21 cellular contexts compared by ENCODE assay signal in genomic region chr5:77337716-77338115, GRCh38.
DNase-seq lines count a peak whose midpoint lies in the region; ATAC-seq and TF ChIP-seq lines count a peak whose summit lies in the region.
"Had no signal": no experiment of that assay in that cellular context is flagged by ENCODE, and none has a peak within 500 bp of the region (broad histone marks: within the 10 kb centered on the region; RNA-seq: fewer than 3 reads in every experiment).

No MANE protein-coding gene starts in this region.

- no peak overlapping the region for H3K4me2 ChIP-seq in GM23338

- no peaks in the 10 kb centered on the region for H3K79me2 ChIP-seq in ACC112 (ENCODE audit: control insufficient read depth, insufficient read depth, low read length, unreplicated experiment)
- no peaks in the 10 kb centered on the region for H3K79me2 ChIP-seq in GM23338 (replicated peaks; ENCODE audit: insufficient read depth)
- H3K79me2 ChIP-seq: parathyroid adenoma had no signal

- peak; percentile 85 for ATAC-seq in GM23338
- no peak for ATAC-seq in HG02852 (IDR thresholded peaks at IDR 0.05; ENCODE audit: unreplicated experiment)
- ATAC-seq: activated CD4-positive, alpha-beta T cell treated with anti-CD3 and anti-CD28 coated beads for 36 hours; activated T-cell treated with anti-CD3 and anti-CD28 coated beads, Interleukin-2, amount 50 U/mL, for 4 hours; left cardiac atrium; naive thymus-derived CD4-positive, alpha-beta T cell had no signal

- no peaks in the 10 kb centered on the region for H3K36me3 Mint-ChIP-seq in GM23338 (ENCODE audit: low read depth)
- H3K36me3 Mint-ChIP-seq: activated naive CD4-positive, alpha-beta T cell treated with anti-CD3 and anti-CD28 coated beads, Interleukin-2, amount 10 ng/mL, durations not matched to agents 7 days and 5 days; memory B cell; naive thymus-derived CD4-positive, alpha-beta T cell had no signal

- no peak overlapping the region for H3K4me3 Mint-ChIP-seq in GM23338
- H3K4me3 Mint-ChIP-seq: activated CD4-positive, alpha-beta T cell treated with anti-CD3 and anti-CD28 coated beads for 36 hours; activated naive CD4-positive, alpha-beta T cell treated with anti-CD3 and anti-CD28 coated beads, Interleukin-2, amount 10 ng/mL, durations not matched to agents 7 days and 5 days; activated T-cell treated with anti-CD3 and anti-CD28 coated beads, Interleukin-2, amount 50 U/mL, for 4 hours; memory B cell; naive thymus-derived CD4-positive, alpha-beta T cell had no signal

- H3K4me1 Mint-ChIP-seq in GM23338 = peaks cover 32% of the 10 kb centered on the region
- H3K4me1 Mint-ChIP-seq: activated CD4-positive, alpha-beta T cell treated with anti-CD3 and anti-CD28 coated beads for 36 hours; naive thymus-derived CD4-positive, alpha-beta T cell had no signal

- H2AFZ ChIP-seq in ACC112 (ENCODE audit: low read length, unreplicated experiment) (peak overlapping the region; percentile 18), GM23338 (0 out of 2 replicates have a peak overlapping the region, but pooled peaks have one; percentile 4)
- H2AFZ ChIP-seq: parathyroid adenoma had no signal

- H3K27ac Mint-ChIP-seq in GM23338 = no peak overlapping the region
- H3K27ac Mint-ChIP-seq: activated CD4-positive, alpha-beta T cell treated with anti-CD3 and anti-CD28 coated beads for 36 hours; activated naive CD4-positive, alpha-beta T cell treated with anti-CD3 and anti-CD28 coated beads, Interleukin-2, amount 10 ng/mL, durations not matched to agents 7 days and 5 days; memory B cell; naive thymus-derived CD4-positive, alpha-beta T cell had no signal

- no peak for TF ChIP-seq CTCF in GM23338 (conservative IDR thresholded peaks at IDR 0.05; ENCODE audit: low read depth in 2 of 2)

- H3K4me1 ChIP-seq in ACC112 (ENCODE audit: control insufficient read depth, insufficient read depth, low read length, unreplicated experiment) (no peaks in the 10 kb centered on the region), GM23338 (ENCODE audit: insufficient read depth) (peaks cover 16% of the 10 kb centered on the region)
- H3K4me1 ChIP-seq: parathyroid adenoma had no signal

- DNase-seq in GM23338 (ENCODE audit: low spot score) = peak; percentile 27
- peak; percentile 86 for DNase-seq in NCI-H82 (lab: John Stamatoyannopoulos, UW)
- peak; percentile 65 for DNase-seq in left kidney (ENCODE audit: low read depth, low spot score)
- DNase-seq in HuH-7.5 (ENCODE audit: low spot score) = no peak
- DNase-seq in AG08396 (ENCODE audit: low spot score) = no peak
- DNase-seq: activated CD4-positive, alpha-beta T cell treated with anti-CD3 and anti-CD28 coated beads for 36 hours; activated CD8-positive, alpha-beta memory T cell treated with anti-CD3 and anti-CD28 coated beads for 24 hours; activated naive CD4-positive, alpha-beta T cell treated with anti-CD3 and anti-CD28 coated beads, Interleukin-2, amount 10 ng/mL, durations not matched to agents 7 days and 5 days; activated T-cell treated with anti-CD3 and anti-CD28 coated beads, Interleukin-2, amount 50 U/mL, for 4 hours; cortex of kidney; KBM-7; left cardiac atrium; MM.1S; naive thymus-derived CD4-positive, alpha-beta T cell; NCI-H2107; NCI-H526 treated with DMSO at 0.1 percent for 48 hours; OCI-M1 had no signal

- H3K27ac ChIP-seq in ACC112 (ENCODE audit: low read depth, low read length) (no peak overlapping the region), GM23338 (ENCODE audit: low read depth) (no peak overlapping the region)
- H3K27ac ChIP-seq: parathyroid adenoma had no signal

- H3K27me3 Mint-ChIP-seq in GM23338 (ENCODE audit: insufficient read depth, low read depth, poor library complexity) = peaks cover 1% of the 10 kb centered on the region
- H3K27me3 Mint-ChIP-seq: memory B cell had no signal

- H3K27me3 ChIP-seq in ACC112 (ENCODE audit: insufficient read depth, low read length) (0 out of 2 replicates have a peak, but pooled peaks cover 4% of the 10 kb centered on the region), GM23338 (ENCODE audit: insufficient read depth) (no peaks in the 10 kb centered on the region)

- no peaks in the 10 kb centered on the region for H3K9me3 Mint-ChIP-seq in GM23338
- H3K9me3 Mint-ChIP-seq: activated naive CD4-positive, alpha-beta T cell treated with anti-CD3 and anti-CD28 coated beads, Interleukin-2, amount 10 ng/mL, durations not matched to agents 7 days and 5 days; activated T-cell treated with anti-CD3 and anti-CD28 coated beads, Interleukin-2, amount 50 U/mL, for 4 hours; memory B cell; naive thymus-derived CD4-positive, alpha-beta T cell had no signal

- H3K4me3 ChIP-seq in ACC112 (ENCODE audit: low read depth, low read length) (no peak overlapping the region), GM23338 (no peak overlapping the region)

- H3F3A ChIP-seq in GM23338 (replicated peaks; ENCODE audit: low read depth) = no peaks in the 10 kb centered on the region

- H3K36me3 ChIP-seq in ACC112 (ENCODE audit: insufficient read depth, low read length) (no peaks in the 10 kb centered on the region), GM23338 (ENCODE audit: insufficient read depth) (no peaks in the 10 kb centered on the region)

- H3K9me2 ChIP-seq in GM23338 (ENCODE audit: insufficient read depth) = 0 out of 2 replicates have a peak, but pooled peaks cover 8% of the 10 kb centered on the region

- H4K20me1 ChIP-seq in GM23338 (replicated peaks; ENCODE audit: insufficient read depth) = no peaks in the 10 kb centered on the region

TF ChIP-seq in GM23338, 12 proteins besides CTCF, POLR2A, EP300 and RAD21 (continues in another document):
- TF ChIP-seq ZNF114 (CRISPR knock-in tag; IDR thresholded peaks at IDR 0.05) (no peak), ZNF331 (CRISPR knock-in tag; IDR thresholded peaks at IDR 0.05; ENCODE audit: low read depth) (no peak), ZNF462 (CRISPR knock-in tag; IDR thresholded peaks at IDR 0.05) (no peak), EZH2phosphoT487 (IDR thresholded peaks at IDR 0.05; ENCODE audit: unreplicated experiment) (no peak), POLR2AphosphoS5 (IDR thresholded peaks at IDR 0.05; ENCODE audit: low read depth) (no peak), STAT1 (IDR thresholded peaks at IDR 0.05; ENCODE audit: unreplicated experiment) (no peak)

Comparison
In these comparisons a context has a peak if more than half of its experiments do, and no peak if none do; other contexts are left out.
1. DNase-seq: peak in GM23338 (single experiment), NCI-H82 (single experiment) and left kidney (single experiment); none in HuH-7.5 (single experiment) and AG08396 (single experiment).